In the genomic region with DNA sequence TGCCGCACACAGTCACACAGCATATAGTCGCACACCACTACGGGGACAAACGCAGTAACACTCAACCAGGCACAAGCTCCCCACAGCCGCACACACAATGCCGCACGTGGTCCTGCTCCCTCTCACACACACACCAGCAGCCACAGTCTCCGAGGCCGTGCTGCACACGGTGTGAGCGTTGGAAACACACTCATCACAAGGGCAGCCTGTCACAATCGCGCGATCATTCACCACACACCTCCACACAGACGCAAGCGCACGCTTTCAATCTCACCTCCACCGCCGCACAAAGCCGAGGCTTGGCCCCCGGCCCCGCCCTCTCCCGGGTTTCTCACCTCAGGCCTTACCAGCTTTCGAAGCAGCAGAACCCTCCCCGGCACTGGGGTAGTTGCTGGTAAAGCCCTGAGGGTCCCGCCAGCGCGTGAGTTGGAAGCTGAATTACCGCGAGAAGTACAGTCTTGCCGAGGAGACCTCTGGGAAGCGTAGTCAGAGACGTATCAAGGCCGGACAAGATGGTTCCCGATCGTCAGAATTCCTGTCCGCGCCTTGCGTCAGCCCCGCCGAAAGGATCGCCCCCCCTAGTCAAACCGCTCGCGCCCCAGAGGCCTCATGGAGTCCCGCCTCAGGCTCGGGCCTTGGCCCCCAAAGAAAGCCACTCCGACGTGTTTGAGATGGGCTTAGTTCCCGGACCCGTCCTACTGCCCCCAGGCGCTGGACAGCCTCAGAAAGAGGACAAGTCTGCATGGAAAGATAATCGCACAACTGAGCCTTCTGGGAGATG, we compare ENCODE assay signal across 8 cellular contexts.
DNase-seq lines count a peak whose midpoint lies in the region; ATAC-seq, FAIRE-seq and TF ChIP-seq lines count a peak whose summit lies in the region.

A gene (minus strand): TSS at position 423 of the 781 bp plus-strand sequence. CDS start 13,004 bp downstream, outside the sequence.

- peak; percentile 55 for TF ChIP-seq POLR2A in GM18951 (IDR thresholded peaks at IDR 0.05; ENCODE audit: extremely low read depth, insufficient read depth, insufficient read length)

- peak; percentile 90 for FAIRE-seq in islet of Langerhans (lab: Jason Lieb, UNC)

- DNase-seq in AG08396 (ENCODE audit: low spot score) (peak; percentile 95), NCI-H345 (lab: John Stamatoyannopoulos, UW) (peak; percentile 100), cerebellar cortex (ENCODE audit: low spot score) (peak; percentile 98)
- DNase-seq in stimulated activated CD4-positive, alpha-beta T cell treated with anti-CD3 and anti-CD28 coated beads, Interleukin-12 subunit alpha, Interleukin-12 subunit beta, amount 100 ng/mL, for 24 hours (ENCODE audit: low read depth in 2 of 2) = peak; percentile 87 to 90

- in situ Hi-C loops in GM18951 (cut with MboI; ENCODE audit: low sequenced_read_pairs, unreplicated experiment) = no loop called here

- peak; percentile 81 for ATAC-seq in HG03175 (IDR thresholded peaks at IDR 0.05; ENCODE audit: unreplicated experiment)
- ATAC-seq in activated CD4-positive, CD25-positive, alpha-beta regulatory T cell treated with anti-CD3 and anti-CD28 coated beads, Interleukin-2, amount 50 U/mL, for 24 hours = peak; percentile 85 to 88

Comparison
In these comparisons a context has a peak if more than half of its experiments do, and no peak if none do; other contexts are left out.
1. Peak in every context shown above with its lines: DNase-seq and ATAC-seq.